ENCODE assay signal across 9 cellular contexts in the genomic region with DNA sequence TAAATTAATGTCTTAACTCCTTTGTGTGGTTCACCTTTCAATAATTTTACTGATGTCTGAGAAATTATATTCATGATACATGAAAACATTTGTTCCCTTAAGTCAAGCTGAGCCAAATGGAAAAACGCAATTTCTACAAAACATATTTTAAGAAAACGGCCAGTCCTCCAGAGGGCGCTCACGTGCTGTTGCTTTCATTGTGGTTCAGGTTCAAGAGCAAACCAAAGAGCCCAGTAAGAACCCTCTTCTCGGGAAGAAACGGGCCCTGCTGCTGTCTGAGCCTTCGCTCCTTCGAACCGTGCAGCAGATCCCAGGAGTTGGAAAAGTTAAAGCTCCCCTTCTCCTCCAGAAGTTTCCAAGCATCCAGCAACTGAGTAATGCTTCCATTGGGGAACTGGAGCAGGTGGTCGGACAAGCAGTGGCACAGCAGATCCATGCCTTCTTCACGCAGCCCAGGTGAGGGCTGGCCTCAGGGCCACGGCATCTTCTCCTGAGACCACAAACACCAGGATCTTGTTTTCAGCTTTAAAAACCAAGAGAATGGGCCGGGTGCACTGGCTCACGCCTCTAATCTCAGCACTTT. TPM values are rescaled to one million over a fixed set of nuclear protein-coding genes. Genes with fewer than 3 reads are reported as not detected.
DNase-seq lines count a peak whose midpoint lies in the region; ATAC-seq and TF ChIP-seq lines count a peak whose summit lies in the region.
"Had no signal": no experiment of that assay in that cellular context is flagged by ENCODE, and none has a peak within 500 bp of the region (broad histone marks: within the 10 kb centered on the region; RNA-seq: fewer than 3 reads in every experiment).

No MANE protein-coding gene starts in this region.

- no peak for TF ChIP-seq EP300 in suprapubic skin (IDR thresholded peaks at IDR 0.05)

- 44% methylated on average over 14 of the region's 14 CpGs for WGBS in suprapubic skin

- no peak overlapping the region for H3K27ac ChIP-seq in suprapubic skin

- H3K4me3 ChIP-seq in Caco-2 (ENCODE audit: low read depth, low read length) = no peak overlapping the region
- H3K4me3 ChIP-seq in suprapubic skin = no peak overlapping the region

- H3K27me3 Mint-ChIP-seq in Caco-2 (ENCODE audit: insufficient read depth, unreplicated experiment) = no peaks in the 10 kb centered on the region

- no peaks in the 10 kb centered on the region for H3K4me1 ChIP-seq in Caco-2
- H3K4me1 ChIP-seq in suprapubic skin = peaks cover 10% of the 10 kb centered on the region

- H3K4me1 Mint-ChIP-seq in Caco-2 (ENCODE audit: low read depth, unreplicated experiment) = no peaks in the 10 kb centered on the region

- no peak for TF ChIP-seq POLR2A in suprapubic skin (IDR thresholded peaks at IDR 0.05)

- ATAC-seq in GM21529 (IDR thresholded peaks at IDR 0.05; ENCODE audit: unreplicated experiment) = no peak

- DNase-seq in Caco-2 (peak; percentile 69 to 77), HuH-7.5 (ENCODE audit: low spot score) (peak; percentile 49), OCI-M1 (lab: John Stamatoyannopoulos, UW) (peak; percentile 90), activated T-cell treated with anti-CD3 and anti-CD28 coated beads for 48 hours (ENCODE audit: low read depth) (peak; percentile 49), fibroblast of peridontal ligament (ENCODE audit: extremely low read depth) (peak; percentile 81), non-pigmented ciliary epithelial cell (ENCODE audit: low read depth) (peak; percentile 11), suprapubic skin (ENCODE audit: low spot score in 2 of 2) (peak in 1 of 2 donors; percentile 84)

- H3K27ac Mint-ChIP-seq in Caco-2 (ENCODE audit: unreplicated experiment) = peak overlapping the region; percentile 5
- H3K27ac Mint-ChIP-seq: T-helper 1 cell treated with Interleukin-12 subunit alpha and Interleukin-12 subunit beta and Interleukin-4 antibody, amounts not matched to agents 30 μg/mL and 1 μg/mL, for 36 hours had no signal

- no peak overlapping the region for H3K4me3 Mint-ChIP-seq in Caco-2 (ENCODE audit: unreplicated experiment)
- H3K4me3 Mint-ChIP-seq: T-helper 1 cell treated with Interleukin-12 subunit alpha and Interleukin-12 subunit beta and Interleukin-4 antibody, amounts not matched to agents 30 μg/mL and 1 μg/mL, for 36 hours had no signal

- H3K27me3 ChIP-seq in Caco-2 (replicated peaks; ENCODE audit: control insufficient read depth, insufficient read depth, low read length) = no peaks in the 10 kb centered on the region
- no peaks in the 10 kb centered on the region for H3K27me3 ChIP-seq in suprapubic skin

- H3K9me3 ChIP-seq in Caco-2 = no peaks in the 10 kb centered on the region
- H3K9me3 ChIP-seq in suprapubic skin = no peaks in the 10 kb centered on the region

- H3K36me3 ChIP-seq in Caco-2 (ENCODE audit: control insufficient read depth, insufficient read depth, low read length) (peaks cover 2% of the 10 kb centered on the region; the same call in 1 of the 2 replicates), suprapubic skin (no peaks in the 10 kb centered on the region)

- H3K36me3 Mint-ChIP-seq in Caco-2 (ENCODE audit: insufficient read depth, unreplicated experiment) = peaks cover 95% of the 10 kb centered on the region

- no TSS peak for BruUV-seq in Caco-2 (replicated peaks; lab: Mats Ljungman, UMichigan)

- CTCF ChIA-PET in Caco-2 (lab: Charles Lee) = no interaction called here

- H3K9me3 Mint-ChIP-seq in Caco-2 (ENCODE audit: unreplicated experiment) = no peaks in the 10 kb centered on the region
- H3K9me3 Mint-ChIP-seq: T-helper 1 cell treated with Interleukin-12 subunit alpha and Interleukin-12 subunit beta and Interleukin-4 antibody, amounts not matched to agents 30 μg/mL and 1 μg/mL, for 36 hours had no signal

- intact Hi-C loops in Caco-2 (cut with micrococcal nuclease; ENCODE audit: unreplicated experiment) = loop anchor here (1.0 kb wide), 1 partner anchor 143 kb away; no protein-coding TSS in a partner anchor

- POLR2A ChIA-PET in Caco-2 (lab: Charles Lee) = no interaction called here

- TF ChIP-seq CTCF in Caco-2 (IDR thresholded peaks at IDR 0.05; ENCODE audit: insufficient read depth in 1 of 2, low read depth in 1 of 2, low read length in 1 of 2, severe bottlenecking in 1 of 2, unreplicated experiment in 1 of 2) (peak; percentile 90 to 92), suprapubic skin (IDR thresholded peaks at IDR 0.05) (peak; percentile 33 to 60)

RNA-seq across cellular contexts. Expression of gene FAAP24, which starts 4.3 kb away (rescaled TPM):
- 9.6 and 12.0 TPM in 2 replicates for total RNA-seq in Caco-2 (2022)
- 1 to 10 TPM in 3 of 4 donors, under 1 TPM in 1; 0.98 to 4.1 (median 1.9) TPM for total RNA-seq in suprapubic skin

RNA-seq across cellular contexts. Expression of gene CEP89, which starts 4.6 kb away (rescaled TPM):
- total RNA-seq in Caco-2 (2022) (14.5 and 17.3 TPM in 2 replicates), suprapubic skin (10 to 100 TPM; 11.7 to 22.5 (median 17.5) TPM)
